Comparison of ENCODE assay signal across 25 cellular contexts in the genomic region with DNA sequence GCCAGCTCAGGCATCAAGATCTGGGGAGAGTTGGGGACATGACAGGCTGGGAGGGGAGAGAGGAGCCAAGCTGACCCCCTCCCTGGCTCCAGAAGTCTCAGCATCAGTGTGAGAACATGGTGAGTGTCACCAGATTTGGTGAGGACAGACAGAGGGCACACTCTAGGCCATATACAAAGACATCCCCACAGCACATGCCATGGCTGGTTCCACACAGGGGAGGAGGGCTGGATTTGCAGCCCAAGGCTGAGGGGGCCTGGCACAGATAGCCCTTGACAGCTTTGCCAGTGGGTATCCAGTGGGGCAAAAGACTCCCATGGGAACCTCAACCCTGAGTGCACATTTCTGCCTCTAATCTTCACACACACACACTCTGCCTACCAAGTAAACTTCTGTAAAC. TPM values are rescaled to one million over a fixed set of nuclear protein-coding genes. Genes with fewer than 3 reads are reported as not detected.
DNase-seq lines count a peak whose midpoint lies in the region; ATAC-seq lines count a peak whose summit lies in the region.
"Had no signal": no experiment of that assay in that cellular context is flagged by ENCODE, and none has a peak within 500 bp of the region (broad histone marks: within the 10 kb centered on the region; RNA-seq: fewer than 3 reads in every experiment).

No MANE protein-coding gene starts in this region.

- no peaks in the 10 kb centered on the region for H3K9me3 ChIP-seq in BLaER1 treated with 17β-estradiol and CSF1 and Interleukin-3, amounts not matched to agents 10 nM and 100 nM (replicated peaks in 1 of 11)
- H3K9me3 ChIP-seq in neuronal stem cell (replicated peaks in 1 of 2; ENCODE audit: control insufficient read depth in 2 of 2, insufficient read depth in 1 of 2, low read depth in 1 of 2, low read length in 2 of 2): peaks cover 0 to 1% of the 10 kb centered on the region in 2 donors
- H3K9me3 ChIP-seq: BLaER1, SJCRH30 had no signal

- intact Hi-C loops in activated CD4-positive, alpha-beta T cell treated with anti-CD3 and anti-CD28 coated beads for 36 hours (cut with DNase I, micrococcal nuclease): no loop called here

- H3K9ac ChIP-seq in BLaER1 treated with 17β-estradiol and CSF1 and Interleukin-3, amounts not matched to agents 10 nM and 100 nM: no peak overlapping the region; a peak in 1 of 22 replicates
- H3K9ac ChIP-seq in neuronal stem cell (ENCODE audit: low read depth, low read length, poor library complexity): no peak overlapping the region
- H3K9ac ChIP-seq: BLaER1 had no signal

- peak overlapping the region; percentile 36 for H3K27ac Mint-ChIP-seq in activated CD4-positive, alpha-beta T cell treated with anti-CD3 and anti-CD28 coated beads, Interleukin-2, amount 10 ng/mL, durations not matched to agents 7 days and 5 days
- no peak overlapping the region for H3K27ac Mint-ChIP-seq in activated CD4-positive, alpha-beta T cell treated with anti-CD3 and anti-CD28 coated beads for 36 hours
- H3K27ac Mint-ChIP-seq: CD8-positive, alpha-beta T cell; IgD-negative memory B cell had no signal

- no peaks in the 10 kb centered on the region for H3K4me1 Mint-ChIP-seq in activated CD4-positive, alpha-beta T cell treated with anti-CD3 and anti-CD28 coated beads, Interleukin-2, amount 10 ng/mL, durations not matched to agents 7 days and 5 days
- H3K4me1 Mint-ChIP-seq in activated CD4-positive, alpha-beta T cell treated with anti-CD3 and anti-CD28 coated beads for 36 hours: no peaks in the 10 kb centered on the region

- no peak overlapping the region for H3K27ac ChIP-seq in BLaER1 treated with 17β-estradiol and CSF1 and Interleukin-3, amounts not matched to agents 10 nM and 100 nM
- H3K27ac ChIP-seq in caudate nucleus (ENCODE audit: low read depth, low read length): peak overlapping the region; percentile 11
- no peak overlapping the region for H3K27ac ChIP-seq in neuronal stem cell (replicated peaks; ENCODE audit: low read length)
- H3K27ac ChIP-seq: 22Rv1, BLaER1, SJCRH30 had no signal

- no peak overlapping the region for H3K18ac ChIP-seq in neuronal stem cell (ENCODE audit: low read length)

- H2BK120ac ChIP-seq in neuronal stem cell (ENCODE audit: low read depth, low read length): no peak overlapping the region

- H2AFZ ChIP-seq in neuronal stem cell (ENCODE audit: low read length): peak overlapping the region; percentile 67

- H2BK5ac ChIP-seq in neuronal stem cell (ENCODE audit: low read length): no peak overlapping the region

- H4K8ac ChIP-seq in neuronal stem cell (ENCODE audit: low read depth, low read length): no peak overlapping the region

- no peak overlapping the region for H3K14ac ChIP-seq in neuronal stem cell (ENCODE audit: low read length)

- H3K23ac ChIP-seq in neuronal stem cell (ENCODE audit: low read depth, low read length, poor library complexity): no peak overlapping the region

- no peak overlapping the region for H4K91ac ChIP-seq in neuronal stem cell (ENCODE audit: low read depth, low read length, poor library complexity)

- H3K27me3 Mint-ChIP-seq in activated CD4-positive, alpha-beta T cell treated with anti-CD3 and anti-CD28 coated beads, Interleukin-2, amount 10 ng/mL, durations not matched to agents 7 days and 5 days: no peaks in the 10 kb centered on the region
- no peaks in the 10 kb centered on the region for H3K27me3 Mint-ChIP-seq in activated CD4-positive, alpha-beta T cell treated with anti-CD3 and anti-CD28 coated beads for 36 hours
- H3K27me3 Mint-ChIP-seq: IgD-negative memory B cell had no signal

- H3K36me3 ChIP-seq in BLaER1 treated with 17β-estradiol and CSF1 and Interleukin-3, amounts not matched to agents 10 nM and 100 nM: peaks cover under 1 to 98% (median 41%) of the 10 kb centered on the region in 11 experiments; a peak in 17 of 22 replicates
- no peaks in the 10 kb centered on the region for H3K36me3 ChIP-seq in neuronal stem cell (replicated peaks in 1 of 2; ENCODE audit: control insufficient read depth in 2 of 2, insufficient read depth in 2 of 2, low read length in 2 of 2)
- H3K36me3 ChIP-seq: SJCRH30 had no signal

- ATAC-seq in activated CD4-positive, alpha-beta T cell treated with anti-CD3 and anti-CD28 coated beads for 36 hours: no peak
- ATAC-seq: CD8-positive, alpha-beta T cell; Panc1 had no signal

- no peak overlapping the region for H3K4me3 ChIP-seq in BLaER1 treated with 17β-estradiol and CSF1 and Interleukin-3, amounts not matched to agents 10 nM and 100 nM
- H3K4me3 ChIP-seq in neuronal stem cell (ENCODE audit: low read length in 2 of 2): no peak overlapping the region
- H3K4me3 ChIP-seq: BLaER1, SJCRH30 had no signal

- H3K9me3 Mint-ChIP-seq in activated CD4-positive, alpha-beta T cell treated with anti-CD3 and anti-CD28 coated beads, Interleukin-2, amount 10 ng/mL, durations not matched to agents 7 days and 5 days: no peaks in the 10 kb centered on the region
- no peaks in the 10 kb centered on the region for H3K9me3 Mint-ChIP-seq in activated CD4-positive, alpha-beta T cell treated with anti-CD3 and anti-CD28 coated beads for 36 hours (ENCODE audit: low read depth)
- H3K9me3 Mint-ChIP-seq: CD8-positive, alpha-beta T cell; IgD-negative memory B cell had no signal

- no peaks in the 10 kb centered on the region for H3K79me1 ChIP-seq in neuronal stem cell (ENCODE audit: low read depth, low read length)

- no peak for DNase-seq in activated CD4-positive, alpha-beta T cell treated with anti-CD3 and anti-CD28 coated beads, Interleukin-2, amount 10 ng/mL, durations not matched to agents 7 days and 5 days
- no peak for DNase-seq in activated CD4-positive, alpha-beta T cell treated with anti-CD3 and anti-CD28 coated beads for 36 hours
- DNase-seq in caudate nucleus (lab: John Stamatoyannopoulos, UW) (no peak), neuronal stem cell (ENCODE audit: low spot score) (no peak), SKM-1 treated with dmso at 0.1 percent for 144 hours (lab: John Stamatoyannopoulos, UW; ENCODE audit: unreplicated experiment) (no peak), NCI-H1694 (lab: John Stamatoyannopoulos, UW) (no peak), SIG-M5 (lab: John Stamatoyannopoulos, UW) (no peak)
- DNase-seq: ACHN; Calu3; CD8-positive, alpha-beta T cell; DMS153; NCI-H1105 treated with DMSO at 0.1 percent for 48 hours; NCI-H2081; NCI-H2171; NCI-H345; NCI-H524; NCI-H774; SJCRH30 had no signal

- peaks cover 17 to 74% (median 42%) of the 10 kb centered on the region in 10 experiments for H3K4me1 ChIP-seq in BLaER1 treated with 17β-estradiol and CSF1 and Interleukin-3, amounts not matched to agents 10 nM and 100 nM
- H3K4me1 ChIP-seq in neuronal stem cell (ENCODE audit: control insufficient read depth in 2 of 2, insufficient read depth in 1 of 2, low read depth in 1 of 2, low read length in 2 of 2): peaks cover 19 to 38% of the 10 kb centered on the region in 2 donors

- no peak overlapping the region for H2BK15ac ChIP-seq in neuronal stem cell (ENCODE audit: low read length)

- peaks cover 13% of the 10 kb centered on the region for H3K36me3 Mint-ChIP-seq in activated CD4-positive, alpha-beta T cell treated with anti-CD3 and anti-CD28 coated beads, Interleukin-2, amount 10 ng/mL, durations not matched to agents 7 days and 5 days (ENCODE audit: low read depth)
- peaks cover 5% of the 10 kb centered on the region for H3K36me3 Mint-ChIP-seq in activated CD4-positive, alpha-beta T cell treated with anti-CD3 and anti-CD28 coated beads for 36 hours (ENCODE audit: low read depth)
- H3K36me3 Mint-ChIP-seq: IgD-negative memory B cell had no signal

- H3K4me3 Mint-ChIP-seq in activated CD4-positive, alpha-beta T cell treated with anti-CD3 and anti-CD28 coated beads, Interleukin-2, amount 10 ng/mL, durations not matched to agents 7 days and 5 days: no peak overlapping the region
- no peak overlapping the region for H3K4me3 Mint-ChIP-seq in activated CD4-positive, alpha-beta T cell treated with anti-CD3 and anti-CD28 coated beads for 36 hours
- H3K4me3 Mint-ChIP-seq: CD8-positive, alpha-beta T cell; IgD-negative memory B cell had no signal

- H4K20me1 ChIP-seq in BLaER1 treated with 17β-estradiol and CSF1 and Interleukin-3, amounts not matched to agents 10 nM and 100 nM: peaks cover 0 to 96% (median 0%) of the 10 kb centered on the region in 11 experiments; a peak in 9 of 22 replicates
- H4K20me1 ChIP-seq: BLaER1 had no signal

- no peak overlapping the region for H3K4ac ChIP-seq in neuronal stem cell (ENCODE audit: low read length)

- peak overlapping the region in 10 of 11 experiments; percentile 46 to 77 (median 52); a peak in 14 of 22 replicates for H3K4me2 ChIP-seq in BLaER1 treated with 17β-estradiol and CSF1 and Interleukin-3, amounts not matched to agents 10 nM and 100 nM
- H3K4me2 ChIP-seq in neuronal stem cell (ENCODE audit: insufficient read depth, low read length, poor library complexity, severe bottlenecking): no peak overlapping the region

- POLR2A ChIA-PET in activated CD4-positive, alpha-beta T cell treated with anti-CD3 and anti-CD28 coated beads, Interleukin-2, amount 10 ng/mL, durations not matched to agents 7 days and 5 days (lab: Charles Lee): no interaction called here
- POLR2A ChIA-PET in activated CD4-positive, alpha-beta T cell treated with anti-CD3 and anti-CD28 coated beads for 36 hours (lab: Charles Lee): no interaction called here

- no peak overlapping the region for H2BK12ac ChIP-seq in neuronal stem cell (ENCODE audit: low read length)

- H3K27me3 ChIP-seq in BLaER1 treated with 17β-estradiol and CSF1 and Interleukin-3, amounts not matched to agents 10 nM and 100 nM: no peaks in the 10 kb centered on the region
- H3K27me3 ChIP-seq in neuronal stem cell (ENCODE audit: control insufficient read depth in 3 of 3, insufficient read depth in 3 of 3, low read depth in 1 of 3, low read length in 3 of 3): peaks cover 0 to 23% (median 0%) of the 10 kb centered on the region in 3 experiments
- H3K27me3 ChIP-seq: BLaER1, SJCRH30 had no signal

- no peak overlapping the region for H2AK5ac ChIP-seq in neuronal stem cell (ENCODE audit: low read depth, low read length)

- CTCF ChIA-PET in activated CD4-positive, alpha-beta T cell treated with anti-CD3 and anti-CD28 coated beads, Interleukin-2, amount 10 ng/mL, durations not matched to agents 7 days and 5 days (lab: Charles Lee): interaction anchor here (0.8 to 0.9 kb wide), 2 partner anchors 10 to 14 kb away, joined by 3 to 4 read pairs; partner anchors contain the start of gene PLCB2
- CTCF ChIA-PET in activated CD4-positive, alpha-beta T cell treated with anti-CD3 and anti-CD28 coated beads for 36 hours (lab: Charles Lee): interaction anchor here (0.5 to 1.7 kb wide), 8 partner anchors 8 to 494 kb away, joined by 3 to 6 read pairs (median 3); no protein-coding TSS in a partner anchor

RNA-seq across cellular contexts. Expression of gene ANKRD63, which starts 10.1 kb away (rescaled TPM):
- total RNA-seq in activated CD4-positive, alpha-beta T cell treated with anti-CD3 and anti-CD28 coated beads, Interleukin-2, amount 10 ng/mL, durations not matched to agents 7 days and 5 days: under 1 TPM in 1 of 2 experiments, not detected in 1; 0.17 TPM
- not detected for total RNA-seq in activated CD4-positive, alpha-beta T cell treated with anti-CD3 and anti-CD28 coated beads for 36 hours
- polyA plus RNA-seq in neuronal stem cell (2013, experiment 1 of 2): not detected
- polyA plus RNA-seq in neuronal stem cell (2013, experiment 2 of 2): not detected
- total RNA-seq: Calu3; CD8-positive, alpha-beta T cell; HT1080 had no signal
- polyA plus RNA-seq: IgD-negative memory B cell had no signal

RNA-seq across cellular contexts. Expression of gene PLCB2, which starts 14.7 kb away (rescaled TPM):
- total RNA-seq in activated CD4-positive, alpha-beta T cell treated with anti-CD3 and anti-CD28 coated beads, Interleukin-2, amount 10 ng/mL, durations not matched to agents 7 days and 5 days: 100 to 1,000 TPM; 195 to 196 TPM
- 10 to 100 TPM; 67.9 to 86.8 TPM for total RNA-seq in activated CD4-positive, alpha-beta T cell treated with anti-CD3 and anti-CD28 coated beads for 36 hours
- polyA plus RNA-seq in neuronal stem cell (2013, experiment 1 of 2): 3.7 TPM
- polyA plus RNA-seq in neuronal stem cell (2013, experiment 2 of 2): 3.2 TPM

RNA-seq across cellular contexts. Expression of gene INAFM2, which starts 30.5 kb away (rescaled TPM):
- total RNA-seq in activated CD4-positive, alpha-beta T cell treated with anti-CD3 and anti-CD28 coated beads, Interleukin-2, amount 10 ng/mL, durations not matched to agents 7 days and 5 days: 1 to 10 TPM; 6.6 to 8.5 TPM
- 10 to 100 TPM in 1 of 2 experiments, 1 to 10 TPM in 1; 9.9 to 11.2 TPM for total RNA-seq in activated CD4-positive, alpha-beta T cell treated with anti-CD3 and anti-CD28 coated beads for 36 hours
- 12.8 TPM for polyA plus RNA-seq in neuronal stem cell (2013, experiment 1 of 2)
- polyA plus RNA-seq in neuronal stem cell (2013, experiment 2 of 2): 13.4 TPM

RNA-seq across cellular contexts. Expression of gene CCDC9B, which starts 47.7 kb away (rescaled TPM):
- total RNA-seq in activated CD4-positive, alpha-beta T cell treated with anti-CD3 and anti-CD28 coated beads, Interleukin-2, amount 10 ng/mL, durations not matched to agents 7 days and 5 days: 1 to 10 TPM in 1 of 2 experiments, under 1 TPM in 1; 0.81 to 1.0 TPM
- total RNA-seq in activated CD4-positive, alpha-beta T cell treated with anti-CD3 and anti-CD28 coated beads for 36 hours: under 1 TPM; 0.65 to 0.98 TPM
- 0.13 TPM for polyA plus RNA-seq in neuronal stem cell (2013, experiment 1 of 2)
- 0.08 TPM for polyA plus RNA-seq in neuronal stem cell (2013, experiment 2 of 2)

RNA-seq across cellular contexts. Expression of gene PAK6, which starts 54.1 kb away (rescaled TPM):
- total RNA-seq in activated CD4-positive, alpha-beta T cell treated with anti-CD3 and anti-CD28 coated beads, Interleukin-2, amount 10 ng/mL, durations not matched to agents 7 days and 5 days: under 1 TPM; 0.35 to 0.47 TPM
- under 1 TPM; 0.30 to 0.53 TPM for total RNA-seq in activated CD4-positive, alpha-beta T cell treated with anti-CD3 and anti-CD28 coated beads for 36 hours
- 0.36 TPM for polyA plus RNA-seq in neuronal stem cell (2013, experiment 1 of 2)
- polyA plus RNA-seq in neuronal stem cell (2013, experiment 2 of 2): 0.37 TPM
- total RNA-seq: H4, SJCRH30 had no signal
- polyA plus RNA-seq: IgD-negative memory B cell had no signal
